Comparison of ENCODE assay signal across 12 cellular contexts in the genomic region with DNA sequence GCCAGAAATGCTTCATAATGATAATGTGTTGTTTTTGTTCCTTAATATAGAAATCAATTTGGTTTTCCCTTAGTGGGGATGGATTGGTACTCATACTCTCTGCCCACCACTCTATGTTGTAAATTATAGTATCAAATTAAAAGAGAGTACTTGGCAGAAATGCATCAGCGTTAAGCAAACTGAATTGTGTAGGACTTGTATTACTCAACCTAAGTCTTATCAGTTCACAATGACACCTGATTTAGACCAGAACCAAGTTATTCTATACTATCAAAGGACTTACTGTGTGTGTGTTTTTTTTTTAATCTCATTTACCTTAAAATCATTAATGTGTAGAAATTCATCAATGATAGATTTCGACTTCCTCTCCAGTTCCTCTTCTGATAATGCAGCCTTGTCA.
DNase-seq lines count a peak whose midpoint lies in the region; ATAC-seq and TF ChIP-seq lines count a peak whose summit lies in the region.
"Had no signal": no experiment of that assay in that cellular context is flagged by ENCODE, and none has a peak within 500 bp of the region (broad histone marks: within the 10 kb centered on the region; RNA-seq: fewer than 3 reads in every experiment).

No MANE protein-coding gene starts in this region.

- POLR2A ChIA-PET in HCT116 (lab: Charles Lee) (no interaction called here), RWPE1 (lab: Yijun Ruan, JAX; ENCODE audit: low non-redundant PET) (no interaction called here), HEK293T (lab: Yijun Ruan, JAX) (interaction anchor here (1.0 kb wide), 1 partner anchor 62 kb away, joined by 4 read pairs; a partner anchor contains a TSS)

- no peaks in the 10 kb centered on the region for H3K9me2 ChIP-seq in HCT116 (ENCODE audit: insufficient read depth)

- RAD21 ChIA-PET in HCT116 (lab: Charles Lee; ENCODE audit: low non-redundant PET in 1 of 2, low total read pairs in 2 of 2, uncharacterized antibody in 2 of 2, unreplicated experiment in 2 of 2): no interaction called here

- H3K4me1 ChIP-seq in HCT116 (ENCODE audit: control insufficient read depth in 1 of 2, insufficient read depth in 2 of 2, low read length in 2 of 2): peaks cover 15 to 34% of the 10 kb centered on the region in 2 experiments

- H3K9ac ChIP-seq in HCT116 (ENCODE audit: low read length): no peak overlapping the region
- H3K9ac ChIP-seq: GM23248 had no signal

- DNase-seq in HCT116 (ENCODE audit: low read depth, low spot score) (no peak), RWPE1 (ENCODE audit: low spot score) (no peak), HEK293T (ENCODE audit: extremely low spot score) (no peak), SKM-1 treated with dmso at 0.1 percent for 144 hours (lab: John Stamatoyannopoulos, UW; ENCODE audit: unreplicated experiment) (no peak)
- no peak for DNase-seq in stimulated activated CD4-positive, alpha-beta T cell treated with anti-CD3 and anti-CD28 coated beads, Interleukin-1b, Interleukin-23, amount 100 ng/mL, for 48 hours
- DNase-seq: AML-193; Caco-2; CD4-positive, alpha-beta T cell; GM23248; HCEC 1CT had no signal

- H3K4me3 ChIP-seq in HCT116 (replicated peaks in 1 of 2; ENCODE audit: low read depth in 1 of 2, low read length in 2 of 2): no peak overlapping the region
- H3K4me3 ChIP-seq: GM23248 had no signal

- TF ChIP-seq RAD21 in HCT116 (IDR thresholded peaks at IDR 0.05; ENCODE audit: low read depth): no peak

- peak overlapping the region; percentile 84 for H3K27ac ChIP-seq in HCT116 (ENCODE audit: low read depth, low read length)
- H3K27ac ChIP-seq in RWPE1: peak overlapping the region; percentile 61; the same call in 1 of the 2 replicates
- H3K27ac ChIP-seq: C4-2B, GM23248 had no signal

- BruUV-seq in HCT116 (replicated peaks; lab: Mats Ljungman, UMichigan): no TSS peak

- H3K79me2 ChIP-seq in HCT116 (ENCODE audit: insufficient read depth, low read length): no peaks in the 10 kb centered on the region

- CTCF ChIA-PET in HCT116 (lab: Charles Lee): interaction anchor here (0.9 kb wide), 1 partner anchor 346 kb away, joined by 4 read pairs; no protein-coding TSS in a partner anchor
- CTCF ChIA-PET in RWPE1 (lab: Yijun Ruan, JAX): no interaction called here
- CTCF ChIA-PET in HEK293T (lab: Yijun Ruan, JAX): no interaction called here

- TF ChIP-seq CTCF in HCT116 (IDR thresholded peaks at IDR 0.05 in 2 of 3, conservative IDR thresholded peaks at IDR 0.05 in 1 of 3; ENCODE audit: borderline replicate concordance in 1 of 3, insufficient read depth in 1 of 3, low read depth in 2 of 3, low read length in 2 of 3) (no peak), RWPE1 (conservative IDR thresholded peaks at IDR 0.05; ENCODE audit: low read depth) (no peak)

- H3K4me2 ChIP-seq in HCT116 (ENCODE audit: low read length): no peak overlapping the region

- H2AFZ ChIP-seq in HCT116 (ENCODE audit: low read depth, low read length, poor library complexity, severe bottlenecking): no peak overlapping the region
- H2AFZ ChIP-seq: GM23248 had no signal

- no peak for TF ChIP-seq POLR2A in HCT116 (IDR thresholded peaks at IDR 0.05; ENCODE audit: borderline replicate concordance, extremely low read depth, insufficient read depth, insufficient read length)

- H3K36me3 ChIP-seq in HCT116 (ENCODE audit: control insufficient read depth in 1 of 2, insufficient read depth in 2 of 2, low read length in 2 of 2): peaks cover 7 to 16% of the 10 kb centered on the region in 2 experiments; a peak in 2 of 4 replicates

- no peaks in the 10 kb centered on the region for H4K20me1 ChIP-seq in HCT116 (ENCODE audit: insufficient read depth)

- ATAC-seq in HCT116: no peak
- no peak for ATAC-seq in SK-N-SH treated with all-trans-retinoic acid at 6 μM for 48 hours

- H3K9me3 ChIP-seq in HCT116 (ENCODE audit: control insufficient read depth in 1 of 2, insufficient read depth in 1 of 2, low read depth in 1 of 2, low read length in 2 of 2): no peaks in the 10 kb centered on the region
- H3K9me3 ChIP-seq: Caco-2 had no signal

- intact Hi-C loops in HCT116 (cut with micrococcal nuclease): no loop called here

- H3K27me3 ChIP-seq in HCT116 (ENCODE audit: insufficient read depth, low read length): no peaks in the 10 kb centered on the region

TF ChIP-seq in HCT116, 20 proteins besides CTCF, POLR2A, EP300 and RAD21 (continues in another document):
- TF ChIP-seq, protein P1, sequence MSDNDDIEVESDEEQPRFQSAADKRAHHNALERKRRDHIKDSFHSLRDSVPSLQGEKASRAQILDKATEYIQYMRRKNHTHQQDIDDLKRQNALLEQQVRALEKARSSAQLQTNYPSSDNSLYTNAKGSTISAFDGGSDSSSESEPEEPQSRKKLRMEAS (IDR thresholded peaks at IDR 0.05): no peak
- no peak for TF ChIP-seq CBX3 (IDR thresholded peaks at IDR 0.05; ENCODE audit: low read depth)

TF ChIP-seq in SK-N-SH treated with all-trans-retinoic acid at 6 μM for 48 hours, 23 proteins besides CTCF, POLR2A, EP300 and RAD21:
- no peak for TF ChIP-seq OSR1 (CRISPR knock-in tag; IDR thresholded peaks at IDR 0.05)
- TF ChIP-seq TOX (CRISPR knock-in tag; IDR thresholded peaks at IDR 0.05; ENCODE audit: borderline replicate concordance): no peak
- TF ChIP-seq GLIS3 (CRISPR knock-in tag; IDR thresholded peaks at IDR 0.05): no peak
- peak; percentile 93 for TF ChIP-seq ISL1 (CRISPR knock-in tag; IDR thresholded peaks at IDR 0.05)
- TF ChIP-seq ZFP3 (CRISPR knock-in tag; IDR thresholded peaks at IDR 0.05): no peak
- TF ChIP-seq BACH2 (CRISPR knock-in tag; IDR thresholded peaks at IDR 0.05; ENCODE audit: borderline replicate concordance): no peak
- TF ChIP-seq ARNTL (CRISPR knock-in tag; IDR thresholded peaks at IDR 0.05; ENCODE audit: borderline replicate concordance, low read depth): no peak
- no peak for TF ChIP-seq ZFP30 (CRISPR knock-in tag; IDR thresholded peaks at IDR 0.05)
- TF ChIP-seq, protein P2, sequence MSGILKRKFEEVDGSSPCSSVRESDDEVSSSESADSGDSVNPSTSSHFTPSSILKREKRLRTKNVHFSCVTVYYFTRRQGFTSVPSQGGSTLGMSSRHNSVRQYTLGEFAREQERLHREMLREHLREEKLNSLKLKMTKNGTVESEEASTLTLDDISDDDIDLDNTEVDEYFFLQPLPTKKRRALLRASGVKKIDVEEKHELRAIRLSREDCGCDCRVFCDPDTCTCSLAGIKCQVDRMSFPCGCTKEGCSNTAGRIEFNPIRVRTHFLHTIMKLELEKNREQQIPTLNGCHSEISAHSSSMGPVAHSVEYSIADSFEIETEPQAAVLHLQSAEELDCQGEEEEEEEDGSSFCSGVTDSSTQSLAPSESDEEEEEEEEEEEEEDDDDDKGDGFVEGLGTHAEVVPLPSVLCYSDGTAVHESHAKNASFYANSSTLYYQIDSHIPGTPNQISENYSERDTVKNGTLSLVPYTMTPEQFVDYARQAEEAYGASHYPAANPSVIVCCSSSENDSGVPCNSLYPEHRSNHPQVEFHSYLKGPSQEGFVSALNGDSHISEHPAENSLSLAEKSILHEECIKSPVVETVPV (CRISPR knock-in tag; IDR thresholded peaks at IDR 0.05): no peak
- no peak for TF ChIP-seq CSDC2 (CRISPR knock-in tag; IDR thresholded peaks at IDR 0.05)
- 0 out of 2 replicates have a peak, but pooled peaks have one; percentile 25 for TF ChIP-seq TCF4 (CRISPR knock-in tag; IDR thresholded peaks at IDR 0.05; ENCODE audit: borderline replicate concordance)

TF ChIP-seq in HEK293T, 16 proteins besides CTCF, POLR2A, EP300 and RAD21:
- no peak for TF ChIP-seq LEF1 (IDR thresholded peaks at IDR 0.05; ENCODE audit: borderline replicate concordance)
- no peak for TF ChIP-seq HDGF (IDR thresholded peaks at IDR 0.05; ENCODE audit: borderline replicate concordance)
- TF ChIP-seq TARDBP (IDR thresholded peaks at IDR 0.05): no peak
- TF ChIP-seq SP1 (IDR thresholded peaks at IDR 0.05): no peak
- no peak for TF ChIP-seq ELF4 (IDR thresholded peaks at IDR 0.05)
- no peak for TF ChIP-seq ZNF384 (IDR thresholded peaks at IDR 0.05)
- TF ChIP-seq FOXM1 (IDR thresholded peaks at IDR 0.05; ENCODE audit: borderline replicate concordance): no peak
- no peak for TF ChIP-seq FOXA1 (IDR thresholded peaks at IDR 0.05)
- no peak for TF ChIP-seq ARNT (IDR thresholded peaks at IDR 0.05)
- no peak for TF ChIP-seq L3MBTL2 (conservative IDR thresholded peaks at IDR 0.05)
- no peak for TF ChIP-seq FOXK2 (IDR thresholded peaks at IDR 0.05)
